Comparison of ENCODE assay signal across 8 cellular contexts in genomic region chr19:7294571-7295212, GRCh38. TPM values are rescaled to one million over a fixed set of nuclear protein-coding genes. Genes with fewer than 3 reads are reported as not detected.
DNase-seq lines count a peak whose midpoint lies in the region; ATAC-seq and TF ChIP-seq lines count a peak whose summit lies in the region.

No MANE protein-coding gene starts in this region.

- H3K4me3 Mint-ChIP-seq in Caco-2 (ENCODE audit: unreplicated experiment) = peak overlapping the region; percentile 89

- TF ChIP-seq CTCF in Caco-2 (IDR thresholded peaks at IDR 0.05; ENCODE audit: insufficient read depth in 1 of 2, low read depth in 1 of 2, low read length in 1 of 2, severe bottlenecking in 1 of 2, unreplicated experiment in 1 of 2) (peak; percentile 46 to 64), VCaP (conservative IDR thresholded peaks at IDR 0.05) (peak; percentile 66), mucosa of descending colon (IDR thresholded peaks at IDR 0.05) (peak; percentile 24), suprapubic skin (IDR thresholded peaks at IDR 0.05) (peak; percentile 24 to 34)

- peak; percentile 81 to 82 for DNase-seq in Caco-2
- DNase-seq in NCI-H1417 (lab: John Stamatoyannopoulos, UW) = peak; percentile 45 to 93 (median 81)
- peak; percentile 75 to 86 (median 85) for DNase-seq in mucosa of descending colon
- peak; percentile 81 to 82 for DNase-seq in suprapubic skin (ENCODE audit: low spot score in 2 of 2)

- peak; percentile 47 for ATAC-seq in GM21360 (IDR thresholded peaks at IDR 0.05; ENCODE audit: unreplicated experiment)
- ATAC-seq in esophagus mucosa = peak; percentile 51
- peak; percentile 66 for ATAC-seq in mucosa of descending colon
- ATAC-seq in HG03196 (IDR thresholded peaks at IDR 0.05; ENCODE audit: unreplicated experiment) = no peak

- intact Hi-C loops in Caco-2 (cut with micrococcal nuclease; ENCODE audit: unreplicated experiment) (loop anchor here (1.0 kb wide), 2 partner anchors 96 to 145 kb away; no protein-coding TSS in a partner anchor), mucosa of descending colon (cut with DNase I, micrococcal nuclease) (loop anchor here in 1 of 2 donors (10.0 kb wide), 1 partner anchor 100 kb away; no protein-coding TSS in a partner anchor)

- H3K9me3 Mint-ChIP-seq in Caco-2 (ENCODE audit: unreplicated experiment) = no peaks in the 10 kb centered on the region

- CTCF ChIA-PET in Caco-2 (lab: Charles Lee) = no interaction called here

- H3K9me3 ChIP-seq in Caco-2 (no peaks in the 10 kb centered on the region), mucosa of descending colon (no peaks in the 10 kb centered on the region), suprapubic skin (no peaks in the 10 kb centered on the region)

- H3K4me1 ChIP-seq in Caco-2 (peaks cover 9% of the 10 kb centered on the region; the same call in 1 of the 2 replicates), mucosa of descending colon (ENCODE audit: low read depth) (peaks cover 11% of the 10 kb centered on the region), suprapubic skin (peaks cover 24% of the 10 kb centered on the region)

- H3K4me3 ChIP-seq in Caco-2 (ENCODE audit: low read depth, low read length) = peak overlapping the region; percentile 61
- H3K4me3 ChIP-seq in mucosa of descending colon = peak overlapping the region; percentile 96
- H3K4me3 ChIP-seq in suprapubic skin = peak overlapping the region; percentile 88

- WGBS in suprapubic skin = 4% methylated on average over 33 of the region's 40 CpGs

- H3K4me1 Mint-ChIP-seq in Caco-2 (ENCODE audit: low read depth, unreplicated experiment) = no peaks in the 10 kb centered on the region

- H3K27me3 ChIP-seq in Caco-2 (replicated peaks; ENCODE audit: control insufficient read depth, insufficient read depth, low read length) = no peaks in the 10 kb centered on the region
- no peaks in the 10 kb centered on the region for H3K27me3 ChIP-seq in suprapubic skin

- TSS peak; percentile 65 for BruUV-seq in Caco-2 (replicated peaks; lab: Mats Ljungman, UMichigan)

- H3K36me3 ChIP-seq in Caco-2 (ENCODE audit: control insufficient read depth, insufficient read depth, low read length) = no peaks in the 10 kb centered on the region
- no peaks in the 10 kb centered on the region for H3K36me3 ChIP-seq in mucosa of descending colon (ENCODE audit: low read depth)
- no peaks in the 10 kb centered on the region for H3K36me3 ChIP-seq in suprapubic skin

- peak overlapping the region; percentile 77 for H3K27ac ChIP-seq in VCaP
- H3K27ac ChIP-seq in suprapubic skin = peak overlapping the region; percentile 90

- H3K36me3 Mint-ChIP-seq in Caco-2 (ENCODE audit: insufficient read depth, unreplicated experiment) = peaks cover 4% of the 10 kb centered on the region

- no peak for TF ChIP-seq POLR2A in suprapubic skin (IDR thresholded peaks at IDR 0.05)

- no peaks in the 10 kb centered on the region for H3K27me3 Mint-ChIP-seq in Caco-2 (ENCODE audit: insufficient read depth, unreplicated experiment)

- H3K27ac Mint-ChIP-seq in Caco-2 (ENCODE audit: unreplicated experiment) = peak overlapping the region; percentile 87

- POLR2A ChIA-PET in Caco-2 (lab: Charles Lee) = interaction anchor here (0.6 kb wide), 1 partner anchor 91 kb away, joined by 7 read pairs; no protein-coding TSS in a partner anchor

- no peak for TF ChIP-seq EP300 in suprapubic skin (IDR thresholded peaks at IDR 0.05)

RNA-seq across cellular contexts. Expression of gene INSR, which starts 0.5 kb away (rescaled TPM):
- total RNA-seq in Caco-2 (2022) (22.6 and 23.3 TPM in 2 replicates), esophagus mucosa (6.9 TPM), mucosa of descending colon (100 to 1,000 TPM in 1 of 3 donors, 10 to 100 TPM in 2; 74.9 to 109 (median 91.2) TPM), suprapubic skin (100 to 1,000 TPM in 1 of 4 donors, 10 to 100 TPM in 3; 51.5 to 173 (median 77.8) TPM)

RNA-seq across cellular contexts. Expression of gene ARHGEF18, which starts 54.0 kb away (rescaled TPM):
- 50.4 and 53.1 TPM in 2 replicates for total RNA-seq in Caco-2 (2022)
- total RNA-seq in esophagus mucosa = 18.4 TPM
- 10 to 100 TPM; 67.8 to 86.8 (median 81.2) TPM for total RNA-seq in mucosa of descending colon
- total RNA-seq in suprapubic skin = 10 to 100 TPM; 24.2 to 43.5 (median 31.2) TPM
